3 cellular contexts compared by ENCODE assay signal in genomic region chr11:97332271-97332670, GRCh38.
TF ChIP-seq lines count a peak whose summit lies in the region.

No MANE protein-coding gene starts in this region.

TF ChIP-seq in GM23338, 12 proteins besides CTCF, POLR2A, EP300 and RAD21 (continued from another document and continues in another):
- TF ChIP-seq, protein P1, sequence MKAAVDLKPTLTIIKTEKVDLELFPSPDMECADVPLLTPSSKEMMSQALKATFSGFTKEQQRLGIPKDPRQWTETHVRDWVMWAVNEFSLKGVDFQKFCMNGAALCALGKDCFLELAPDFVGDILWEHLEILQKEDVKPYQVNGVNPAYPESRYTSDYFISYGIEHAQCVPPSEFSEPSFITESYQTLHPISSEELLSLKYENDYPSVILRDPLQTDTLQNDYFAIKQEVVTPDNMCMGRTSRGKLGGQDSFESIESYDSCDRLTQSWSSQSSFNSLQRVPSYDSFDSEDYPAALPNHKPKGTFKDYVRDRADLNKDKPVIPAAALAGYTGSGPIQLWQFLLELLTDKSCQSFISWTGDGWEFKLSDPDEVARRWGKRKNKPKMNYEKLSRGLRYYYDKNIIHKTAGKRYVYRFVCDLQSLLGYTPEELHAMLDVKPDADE (IDR thresholded peaks at IDR 0.05) = no peak
- TF ChIP-seq JUNB (IDR thresholded peaks at IDR 0.05; ENCODE audit: unreplicated experiment) (no peak), REST (IDR thresholded peaks at IDR 0.05; ENCODE audit: unreplicated experiment) (no peak), NANOG (IDR thresholded peaks at IDR 0.05; ENCODE audit: borderline replicate concordance) (no peak)

TF ChIP-seq in H1, 55 proteins besides CTCF, POLR2A, EP300 and RAD21 (continued from another document):
- no peak for TF ChIP-seq SP4 (IDR thresholded peaks at IDR 0.05; ENCODE audit: low read length)
- TF ChIP-seq TAF1 (IDR thresholded peaks at IDR 0.05; ENCODE audit: low read depth, low read length) = no peak

TF ChIP-seq in HEK293T, 16 proteins besides CTCF, POLR2A, EP300 and RAD21 (continued from another document):
- TF ChIP-seq, protein P2, sequence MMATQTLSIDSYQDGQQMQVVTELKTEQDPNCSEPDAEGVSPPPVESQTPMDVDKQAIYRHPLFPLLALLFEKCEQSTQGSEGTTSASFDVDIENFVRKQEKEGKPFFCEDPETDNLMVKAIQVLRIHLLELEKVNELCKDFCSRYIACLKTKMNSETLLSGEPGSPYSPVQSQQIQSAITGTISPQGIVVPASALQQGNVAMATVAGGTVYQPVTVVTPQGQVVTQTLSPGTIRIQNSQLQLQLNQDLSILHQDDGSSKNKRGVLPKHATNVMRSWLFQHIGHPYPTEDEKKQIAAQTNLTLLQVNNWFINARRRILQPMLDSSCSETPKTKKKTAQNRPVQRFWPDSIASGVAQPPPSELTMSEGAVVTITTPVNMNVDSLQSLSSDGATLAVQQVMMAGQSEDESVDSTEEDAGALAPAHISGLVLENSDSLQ (IDR thresholded peaks at IDR 0.05) = no peak
- no peak for TF ChIP-seq ZNF384 (IDR thresholded peaks at IDR 0.05)
TF ChIP-seq in HEK293T: peak in this region for 0.
